2 cellular contexts compared by ENCODE assay signal in genomic region chr17:17960500-17961050, GRCh38.
TF ChIP-seq lines count a peak whose summit lies in the region.

No MANE protein-coding gene starts in this region.

TF ChIP-seq in SK-N-SH, 30 proteins besides CTCF, POLR2A, EP300 and RAD21 (continued from another document):
- TF ChIP-seq RXRA (IDR thresholded peaks at IDR 0.05; ENCODE audit: borderline replicate concordance, low read depth) (no peak), REST (IDR thresholded peaks at IDR 0.05; ENCODE audit: low read depth, low read length) (no peak), RCOR1 (IDR thresholded peaks at IDR 0.05; ENCODE audit: low read length) (no peak), GABPA (IDR thresholded peaks at IDR 0.05; ENCODE audit: low read depth) (no peak), MXI1 (IDR thresholded peaks at IDR 0.05; ENCODE audit: low read depth, low read length) (no peak), MEF2A (IDR thresholded peaks at IDR 0.05; ENCODE audit: borderline replicate concordance, low read depth) (no peak), CHD2 (IDR thresholded peaks at IDR 0.05; ENCODE audit: low read length, partially characterized antibody) (no peak), YY1 (IDR thresholded peaks at IDR 0.05; ENCODE audit: low read depth) (no peak), RFX5 (IDR thresholded peaks at IDR 0.05; ENCODE audit: low read length) (no peak), SMC3 (IDR thresholded peaks at IDR 0.05; ENCODE audit: low read depth, low read length) (no peak), FOSL2 (IDR thresholded peaks at IDR 0.05; ENCODE audit: borderline replicate concordance, low read depth) (no peak)
- TF ChIP-seq, protein P1, sequence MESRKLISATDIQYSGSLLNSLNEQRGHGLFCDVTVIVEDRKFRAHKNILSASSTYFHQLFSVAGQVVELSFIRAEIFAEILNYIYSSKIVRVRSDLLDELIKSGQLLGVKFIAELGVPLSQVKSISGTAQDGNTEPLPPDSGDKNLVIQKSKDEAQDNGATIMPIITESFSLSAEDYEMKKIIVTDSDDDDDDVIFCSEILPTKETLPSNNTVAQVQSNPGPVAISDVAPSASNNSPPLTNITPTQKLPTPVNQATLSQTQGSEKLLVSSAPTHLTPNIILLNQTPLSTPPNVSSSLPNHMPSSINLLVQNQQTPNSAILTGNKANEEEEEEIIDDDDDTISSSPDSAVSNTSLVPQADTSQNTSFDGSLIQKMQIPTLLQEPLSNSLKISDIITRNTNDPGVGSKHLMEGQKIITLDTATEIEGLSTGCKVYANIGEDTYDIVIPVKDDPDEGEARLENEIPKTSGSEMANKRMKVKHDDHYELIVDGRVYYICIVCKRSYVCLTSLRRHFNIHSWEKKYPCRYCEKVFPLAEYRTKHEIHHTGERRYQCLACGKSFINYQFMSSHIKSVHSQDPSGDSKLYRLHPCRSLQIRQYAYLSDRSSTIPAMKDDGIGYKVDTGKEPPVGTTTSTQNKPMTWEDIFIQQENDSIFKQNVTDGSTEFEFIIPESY (IDR thresholded peaks at IDR 0.05; ENCODE audit: borderline replicate concordance, low read depth): no peak
- TF ChIP-seq, protein P2, sequence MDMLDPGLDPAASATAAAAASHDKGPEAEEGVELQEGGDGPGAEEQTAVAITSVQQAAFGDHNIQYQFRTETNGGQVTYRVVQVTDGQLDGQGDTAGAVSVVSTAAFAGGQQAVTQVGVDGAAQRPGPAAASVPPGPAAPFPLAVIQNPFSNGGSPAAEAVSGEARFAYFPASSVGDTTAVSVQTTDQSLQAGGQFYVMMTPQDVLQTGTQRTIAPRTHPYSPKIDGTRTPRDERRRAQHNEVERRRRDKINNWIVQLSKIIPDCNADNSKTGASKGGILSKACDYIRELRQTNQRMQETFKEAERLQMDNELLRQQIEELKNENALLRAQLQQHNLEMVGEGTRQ (IDR thresholded peaks at IDR 0.05; ENCODE audit: borderline replicate concordance, low read depth, low read length): no peak

TF ChIP-seq in SK-N-SH treated with all-trans-retinoic acid at 6 μM for 48 hours, 23 proteins besides CTCF, POLR2A, EP300 and RAD21 (continued from another document):
- no peak for TF ChIP-seq TSHZ2 (CRISPR knock-in tag; IDR thresholded peaks at IDR 0.05)
- TF ChIP-seq ZNF70 (CRISPR knock-in tag; IDR thresholded peaks at IDR 0.05): no peak
- TF ChIP-seq ZC3H10 (CRISPR knock-in tag; IDR thresholded peaks at IDR 0.05): no peak
- no peak for TF ChIP-seq RARB (CRISPR knock-in tag; IDR thresholded peaks at IDR 0.05)
- no peak for TF ChIP-seq GLIS3 (CRISPR knock-in tag; IDR thresholded peaks at IDR 0.05)
- no peak for TF ChIP-seq CREB5 (CRISPR knock-in tag; IDR thresholded peaks at IDR 0.05; ENCODE audit: low read depth)
- no peak for TF ChIP-seq ISL1 (CRISPR knock-in tag; IDR thresholded peaks at IDR 0.05)
- TF ChIP-seq, protein P3, sequence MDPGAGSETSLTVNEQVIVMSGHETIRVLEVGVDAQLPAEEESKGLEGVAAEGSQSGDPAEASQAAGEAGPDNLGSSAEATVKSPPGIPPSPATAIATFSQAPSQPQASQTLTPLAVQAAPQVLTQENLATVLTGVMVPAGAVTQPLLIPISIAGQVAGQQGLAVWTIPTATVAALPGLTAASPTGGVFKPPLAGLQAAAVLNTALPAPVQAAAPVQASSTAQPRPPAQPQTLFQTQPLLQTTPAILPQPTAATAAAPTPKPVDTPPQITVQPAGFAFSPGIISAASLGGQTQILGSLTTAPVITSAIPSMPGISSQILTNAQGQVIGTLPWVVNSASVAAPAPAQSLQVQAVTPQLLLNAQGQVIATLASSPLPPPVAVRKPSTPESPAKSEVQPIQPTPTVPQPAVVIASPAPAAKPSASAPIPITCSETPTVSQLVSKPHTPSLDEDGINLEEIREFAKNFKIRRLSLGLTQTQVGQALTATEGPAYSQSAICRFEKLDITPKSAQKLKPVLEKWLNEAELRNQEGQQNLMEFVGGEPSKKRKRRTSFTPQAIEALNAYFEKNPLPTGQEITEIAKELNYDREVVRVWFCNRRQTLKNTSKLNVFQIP (CRISPR knock-in tag; IDR thresholded peaks at IDR 0.05; ENCODE audit: borderline replicate concordance, low read depth): no peak
- no peak for TF ChIP-seq ESRRG (CRISPR knock-in tag; IDR thresholded peaks at IDR 0.05)
- TF ChIP-seq PATZ1 (CRISPR knock-in tag; IDR thresholded peaks at IDR 0.05; ENCODE audit: borderline replicate concordance): no peak
TF ChIP-seq in SK-N-SH treated with all-trans-retinoic acid at 6 μM for 48 hours: peak in this region for 0.
